13 cellular contexts compared by ENCODE assay signal in genomic region chr7:159027091-159027802, GRCh38.
DNase-seq lines count a peak whose midpoint lies in the region.
"Had no signal": no experiment of that assay in that cellular context is flagged by ENCODE, and none has a peak within 500 bp of the region (broad histone marks: within the 10 kb centered on the region; RNA-seq: fewer than 3 reads in every experiment).

No MANE protein-coding gene starts in this region.

- no peak overlapping the region for H2AK5ac ChIP-seq in mesenchymal stem cell (ENCODE audit: low read length, severe bottlenecking)

- no peak overlapping the region for H2BK15ac ChIP-seq in mesenchymal stem cell (ENCODE audit: low read depth, poor library complexity, severe bottlenecking)

- no peaks in the 10 kb centered on the region for H3K36me3 Mint-ChIP-seq in activated T-helper 2 cell treated with anti-CD3 and anti-CD28 coated beads, Interferon-gamma antibody, Interleukin-2, Interleukin-4, amounts not matched to agents 10 μg/mL and 5 μg/mL and 100 μg/mL, durations not matched to agents 14 hours and 24 hours and 36 hours (ENCODE audit: low read depth)

- no peak overlapping the region for H3K14ac ChIP-seq in mesenchymal stem cell (ENCODE audit: low read length in 2 of 2)

- no peak overlapping the region for H4K8ac ChIP-seq in mesenchymal stem cell (ENCODE audit: low read length)

- H3K9me3 Mint-ChIP-seq in activated T-helper 2 cell treated with anti-CD3 and anti-CD28 coated beads, Interferon-gamma antibody, Interleukin-2, Interleukin-4, amounts not matched to agents 10 μg/mL and 5 μg/mL and 100 μg/mL, durations not matched to agents 14 hours and 24 hours and 36 hours: no peaks in the 10 kb centered on the region
- H3K9me3 Mint-ChIP-seq: effector memory CD8-positive, alpha-beta T cell had no signal

- H3K4me3 ChIP-seq in H7 (ENCODE audit: insufficient read depth, low read depth, low read length): no peak overlapping the region
- H3K4me3 ChIP-seq in mesenchymal stem cell (ENCODE audit: insufficient read depth in 1 of 2, low read depth in 1 of 2, low read length in 2 of 2): no peak overlapping the region

- H2BK5ac ChIP-seq in mesenchymal stem cell (ENCODE audit: low read depth, low read length, poor library complexity, severe bottlenecking): peak overlapping the region; percentile 75

- no peak overlapping the region for H4K91ac ChIP-seq in mesenchymal stem cell (ENCODE audit: low read length)

- peak; percentile 46 for DNase-seq in AG20443 (ENCODE audit: low spot score)
- DNase-seq in H7: peak; percentile 67
- peak; percentile 2 for DNase-seq in activated naive CD4-positive, alpha-beta T cell treated with anti-CD3 and anti-CD28 coated beads, Interleukin-2, amount 50 U/mL, for 16 hours
- no peak for DNase-seq in mesenchymal stem cell
- no peak for DNase-seq in NCI-H345 treated with DMSO at 0.1 percent for 48 hours (lab: John Stamatoyannopoulos, UW; ENCODE audit: unreplicated experiment)
- no peak for DNase-seq in OCI-M1 (lab: John Stamatoyannopoulos, UW)
- DNase-seq in NCI-H2196 (lab: John Stamatoyannopoulos, UW; ENCODE audit: unreplicated experiment): no peak
- DNase-seq in activated T-helper 2 cell treated with anti-CD3 and anti-CD28 coated beads, Interferon-gamma antibody, Interleukin-2, Interleukin-4, amounts not matched to agents 10 μg/mL and 5 μg/mL and 100 μg/mL, durations not matched to agents 14 hours and 24 hours and 36 hours (ENCODE audit: low spot score): no peak
- DNase-seq: amniotic stem cell; effector memory CD8-positive, alpha-beta T cell; hypothalamus; NCI-H748 treated with DMSO at 0.1 percent for 48 hours; stimulated activated CD4-positive, alpha-beta T cell treated with anti-CD3 and anti-CD28 coated beads, Interleukin-12 subunit alpha, Interleukin-12 subunit beta, amount 100 ng/mL, for 4 hours had no signal

- no peak overlapping the region for H3K9ac ChIP-seq in mesenchymal stem cell (ENCODE audit: low read length)

- H3K27me3 ChIP-seq in H7 (ENCODE audit: control insufficient read depth, insufficient read depth, low read length) (peaks cover 4% of the 10 kb centered on the region), mesenchymal stem cell (ENCODE audit: control insufficient read depth in 1 of 2, insufficient read depth in 1 of 2, low read length in 2 of 2) (peaks cover 0 to 61% of the 10 kb centered on the region in 2 experiments)

- peak overlapping the region; percentile 30 for H3K4me2 ChIP-seq in mesenchymal stem cell (ENCODE audit: low read length, poor library complexity, severe bottlenecking)

- no peak overlapping the region for H3K18ac ChIP-seq in mesenchymal stem cell (ENCODE audit: low read depth in 1 of 2, low read length in 2 of 2)

- H3K27ac Mint-ChIP-seq in activated T-helper 2 cell treated with anti-CD3 and anti-CD28 coated beads, Interferon-gamma antibody, Interleukin-2, Interleukin-4, amounts not matched to agents 10 μg/mL and 5 μg/mL and 100 μg/mL, durations not matched to agents 14 hours and 24 hours and 36 hours: no peak overlapping the region
- H3K27ac Mint-ChIP-seq: effector memory CD8-positive, alpha-beta T cell had no signal

- H3K4me1 Mint-ChIP-seq in activated T-helper 2 cell treated with anti-CD3 and anti-CD28 coated beads, Interferon-gamma antibody, Interleukin-2, Interleukin-4, amounts not matched to agents 10 μg/mL and 5 μg/mL and 100 μg/mL, durations not matched to agents 14 hours and 24 hours and 36 hours (ENCODE audit: low read depth): peaks cover 13% of the 10 kb centered on the region

- no peaks in the 10 kb centered on the region for H3K9me3 ChIP-seq in mesenchymal stem cell (ENCODE audit: control insufficient read depth, low read length)

- 92% methylated on average over 22 of the region's 22 CpGs for WGBS in mesenchymal stem cell

- H3K23ac ChIP-seq in mesenchymal stem cell (ENCODE audit: low read length in 2 of 2): no peak overlapping the region

- H3K4ac ChIP-seq in mesenchymal stem cell (ENCODE audit: low read depth in 1 of 2, low read length in 2 of 2): no peak overlapping the region

- no peak overlapping the region for H2AFZ ChIP-seq in mesenchymal stem cell (ENCODE audit: low read depth, low read length)

- H2BK120ac ChIP-seq in mesenchymal stem cell (ENCODE audit: low read depth, low read length): no peak overlapping the region

- H3K4me3 Mint-ChIP-seq in activated T-helper 2 cell treated with anti-CD3 and anti-CD28 coated beads, Interferon-gamma antibody, Interleukin-2, Interleukin-4, amounts not matched to agents 10 μg/mL and 5 μg/mL and 100 μg/mL, durations not matched to agents 14 hours and 24 hours and 36 hours (ENCODE audit: low read depth): no peak overlapping the region
- H3K4me3 Mint-ChIP-seq: effector memory CD8-positive, alpha-beta T cell had no signal

- peaks cover 13% of the 10 kb centered on the region for H3K27me3 Mint-ChIP-seq in activated T-helper 2 cell treated with anti-CD3 and anti-CD28 coated beads, Interferon-gamma antibody, Interleukin-2, Interleukin-4, amounts not matched to agents 10 μg/mL and 5 μg/mL and 100 μg/mL, durations not matched to agents 14 hours and 24 hours and 36 hours (ENCODE audit: low read depth)

- H3K36me3 ChIP-seq in H7 (replicated peaks; ENCODE audit: control insufficient read depth, insufficient read depth, low read length): no peaks in the 10 kb centered on the region
- H3K36me3 ChIP-seq in mesenchymal stem cell (ENCODE audit: control insufficient read depth in 1 of 2, insufficient read depth in 2 of 2, low read depth in 1 of 2, low read length in 2 of 2): peaks cover 0 to 8% of the 10 kb centered on the region in 2 experiments

- intact Hi-C loops in activated T-helper 2 cell treated with anti-CD3 and anti-CD28 coated beads, Interferon-gamma antibody, Interleukin-2, Interleukin-4, amounts not matched to agents 10 μg/mL and 5 μg/mL and 100 μg/mL, durations not matched to agents 14 hours and 24 hours and 36 hours (cut with micrococcal nuclease): no loop called here

- H3K27ac ChIP-seq in mesenchymal stem cell (ENCODE audit: low read length, poor library complexity, severe bottlenecking): peak overlapping the region; percentile 83

- H3K4me1 ChIP-seq in mesenchymal stem cell (ENCODE audit: control insufficient read depth, insufficient read depth, low read depth, low read length): peaks cover 78% of the 10 kb centered on the region

- no peaks in the 10 kb centered on the region for H3K79me1 ChIP-seq in mesenchymal stem cell (replicated peaks; ENCODE audit: low read length, poor library complexity, severe bottlenecking)

- no peak overlapping the region for H2BK12ac ChIP-seq in mesenchymal stem cell (ENCODE audit: low read length in 2 of 2)

Comparison
In these comparisons a context has a peak if more than half of its experiments do, and no peak if none do; other contexts are left out.
1. DNase-seq: peak in AG20443 (single experiment), H7 (single experiment) and activated naive CD4-positive, alpha-beta T cell treated with anti-CD3 and anti-CD28 coated beads, Interleukin-2, amount 50 U/mL, for 16 hours (single experiment); none in mesenchymal stem cell (single experiment), NCI-H345 treated with DMSO at 0.1 percent for 48 hours (single experiment), OCI-M1 (single experiment), NCI-H2196 (single experiment) and activated T-helper 2 cell treated with anti-CD3 and anti-CD28 coated beads, Interferon-gamma antibody, Interleukin-2, Interleukin-4, amounts not matched to agents 10 μg/mL and 5 μg/mL and 100 μg/mL, durations not matched to agents 14 hours and 24 hours and 36 hours (single experiment).